9 cellular contexts compared by ENCODE assay signal in the genomic region with DNA sequence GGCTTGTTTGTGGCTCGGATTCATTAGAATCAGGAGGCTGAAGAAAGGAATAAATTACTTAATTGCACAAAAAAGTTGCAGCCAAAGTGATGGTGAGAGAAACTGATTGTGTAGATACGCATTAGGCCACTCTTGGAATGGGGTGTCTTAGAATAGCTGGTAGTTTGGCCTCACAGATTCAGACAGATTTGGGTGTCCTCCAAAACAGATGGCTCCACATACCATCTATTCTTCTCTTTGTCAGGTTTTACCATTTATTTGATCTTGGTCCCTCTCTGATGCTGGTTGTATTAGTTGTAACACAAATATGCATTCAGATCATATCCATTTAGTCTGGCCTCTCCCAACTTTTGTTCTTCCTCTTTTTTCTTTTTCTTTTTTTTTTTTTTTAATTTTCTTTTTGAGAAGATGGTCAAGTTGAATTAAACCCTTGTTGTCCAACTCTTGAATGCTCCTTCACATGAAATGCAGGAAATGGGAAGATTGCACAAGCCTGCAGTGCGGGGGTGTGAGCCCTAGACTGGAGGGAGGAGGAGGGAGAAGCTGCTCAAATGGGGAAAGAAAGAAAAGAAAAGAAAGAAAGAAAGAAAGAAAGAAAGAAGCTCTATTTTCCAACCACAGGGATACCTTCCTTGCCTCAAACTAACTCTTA.
DNase-seq lines count a peak whose midpoint lies in the region; ATAC-seq and TF ChIP-seq lines count a peak whose summit lies in the region.
"Had no signal": no experiment of that assay in that cellular context is flagged by ENCODE, and none has a peak within 500 bp of the region (broad histone marks: within the 10 kb centered on the region; RNA-seq: fewer than 3 reads in every experiment).

No MANE protein-coding gene starts in this region.

- no peaks in the 10 kb centered on the region for H3K79me2 ChIP-seq in GM23338 (replicated peaks; ENCODE audit: insufficient read depth)

- no peak overlapping the region for H3K27ac Mint-ChIP-seq in GM23338

- H3K4me1 Mint-ChIP-seq in GM23338 = peaks cover 5% of the 10 kb centered on the region; the same call in 2 of the 3 replicates

- H2AFZ ChIP-seq in GM23338 = 0 out of 2 replicates have a peak overlapping the region, but pooled peaks have one; percentile 43

- H3K27me3 ChIP-seq in GM23338 (ENCODE audit: insufficient read depth) = no peaks in the 10 kb centered on the region
- H3K27me3 ChIP-seq: suprapubic skin had no signal

- no peak overlapping the region for H3K27ac ChIP-seq in GM23338 (ENCODE audit: low read depth)
- H3K27ac ChIP-seq: suprapubic skin had no signal

- no peak for TF ChIP-seq CTCF in GM23338 (conservative IDR thresholded peaks at IDR 0.05; ENCODE audit: low read depth in 2 of 2)

- peaks cover 6% of the 10 kb centered on the region; the same call in 1 of the 2 replicates for H3K9me2 ChIP-seq in GM23338 (ENCODE audit: insufficient read depth)

- H3K4me1 ChIP-seq in GM23338 (ENCODE audit: insufficient read depth) = no peaks in the 10 kb centered on the region

- H3K36me3 ChIP-seq in GM23338 (ENCODE audit: insufficient read depth) = no peaks in the 10 kb centered on the region
- H3K36me3 ChIP-seq: suprapubic skin had no signal

- H3K27me3 Mint-ChIP-seq in GM23338 (ENCODE audit: insufficient read depth, low read depth, poor library complexity) = peaks cover 6% of the 10 kb centered on the region

- no peak overlapping the region for H3K4me2 ChIP-seq in GM23338

- no peak overlapping the region for H3K4me3 ChIP-seq in GM23338
- H3K4me3 ChIP-seq: suprapubic skin had no signal

- H4K20me1 ChIP-seq in GM23338 (replicated peaks; ENCODE audit: insufficient read depth) = no peaks in the 10 kb centered on the region

- DNase-seq in GM23338 (ENCODE audit: low spot score) (no peak), SKM-1 (lab: John Stamatoyannopoulos, UW; ENCODE audit: unreplicated experiment) (peak; percentile 52), foreskin melanocyte (peak; percentile 97), stromal cell of bone marrow (ENCODE audit: low read depth) (peak; percentile 25), NCI-H1436 (lab: John Stamatoyannopoulos, UW) (no peak), NCI-H2029 (lab: John Stamatoyannopoulos, UW) (no peak)

- no peaks in the 10 kb centered on the region for H3F3A ChIP-seq in GM23338 (replicated peaks; ENCODE audit: low read depth)

- no peak overlapping the region for H3K4me3 Mint-ChIP-seq in GM23338

- H3K9me3 Mint-ChIP-seq in GM23338 = no peaks in the 10 kb centered on the region; the same call in 2 of the 3 replicates

- no peak for ATAC-seq in GM23338
- no peak for ATAC-seq in HG03378 (IDR thresholded peaks at IDR 0.05; ENCODE audit: unreplicated experiment)
- ATAC-seq in GM19467 (IDR thresholded peaks at IDR 0.05; ENCODE audit: unreplicated experiment) = no peak

- H3K36me3 Mint-ChIP-seq in GM23338 (ENCODE audit: low read depth) = no peaks in the 10 kb centered on the region

TF ChIP-seq in GM23338, 12 proteins besides CTCF, POLR2A, EP300 and RAD21:
- TF ChIP-seq, protein P1, sequence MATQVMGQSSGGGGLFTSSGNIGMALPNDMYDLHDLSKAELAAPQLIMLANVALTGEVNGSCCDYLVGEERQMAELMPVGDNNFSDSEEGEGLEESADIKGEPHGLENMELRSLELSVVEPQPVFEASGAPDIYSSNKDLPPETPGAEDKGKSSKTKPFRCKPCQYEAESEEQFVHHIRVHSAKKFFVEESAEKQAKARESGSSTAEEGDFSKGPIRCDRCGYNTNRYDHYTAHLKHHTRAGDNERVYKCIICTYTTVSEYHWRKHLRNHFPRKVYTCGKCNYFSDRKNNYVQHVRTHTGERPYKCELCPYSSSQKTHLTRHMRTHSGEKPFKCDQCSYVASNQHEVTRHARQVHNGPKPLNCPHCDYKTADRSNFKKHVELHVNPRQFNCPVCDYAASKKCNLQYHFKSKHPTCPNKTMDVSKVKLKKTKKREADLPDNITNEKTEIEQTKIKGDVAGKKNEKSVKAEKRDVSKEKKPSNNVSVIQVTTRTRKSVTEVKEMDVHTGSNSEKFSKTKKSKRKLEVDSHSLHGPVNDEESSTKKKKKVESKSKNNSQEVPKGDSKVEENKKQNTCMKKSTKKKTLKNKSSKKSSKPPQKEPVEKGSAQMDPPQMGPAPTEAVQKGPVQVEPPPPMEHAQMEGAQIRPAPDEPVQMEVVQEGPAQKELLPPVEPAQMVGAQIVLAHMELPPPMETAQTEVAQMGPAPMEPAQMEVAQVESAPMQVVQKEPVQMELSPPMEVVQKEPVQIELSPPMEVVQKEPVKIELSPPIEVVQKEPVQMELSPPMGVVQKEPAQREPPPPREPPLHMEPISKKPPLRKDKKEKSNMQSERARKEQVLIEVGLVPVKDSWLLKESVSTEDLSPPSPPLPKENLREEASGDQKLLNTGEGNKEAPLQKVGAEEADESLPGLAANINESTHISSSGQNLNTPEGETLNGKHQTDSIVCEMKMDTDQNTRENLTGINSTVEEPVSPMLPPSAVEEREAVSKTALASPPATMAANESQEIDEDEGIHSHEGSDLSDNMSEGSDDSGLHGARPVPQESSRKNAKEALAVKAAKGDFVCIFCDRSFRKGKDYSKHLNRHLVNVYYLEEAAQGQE (IDR thresholded peaks at IDR 0.05; ENCODE audit: unreplicated experiment) = no peak
- TF ChIP-seq STAT1 (IDR thresholded peaks at IDR 0.05; ENCODE audit: unreplicated experiment) (no peak), CREB1 (CRISPR knock-in tag; IDR thresholded peaks at IDR 0.05; ENCODE audit: low read depth) (no peak), ZNF114 (CRISPR knock-in tag; IDR thresholded peaks at IDR 0.05) (no peak), EZH2 (IDR thresholded peaks at IDR 0.05; ENCODE audit: low read depth, unreplicated experiment) (no peak), ZNF331 (CRISPR knock-in tag; IDR thresholded peaks at IDR 0.05; ENCODE audit: low read depth) (no peak), JUNB (IDR thresholded peaks at IDR 0.05; ENCODE audit: unreplicated experiment) (no peak), NANOG (IDR thresholded peaks at IDR 0.05; ENCODE audit: borderline replicate concordance) (no peak), EZH2phosphoT487 (IDR thresholded peaks at IDR 0.05; ENCODE audit: unreplicated experiment) (no peak), POLR2AphosphoS5 (IDR thresholded peaks at IDR 0.05; ENCODE audit: low read depth) (no peak)
- TF ChIP-seq, protein P2, sequence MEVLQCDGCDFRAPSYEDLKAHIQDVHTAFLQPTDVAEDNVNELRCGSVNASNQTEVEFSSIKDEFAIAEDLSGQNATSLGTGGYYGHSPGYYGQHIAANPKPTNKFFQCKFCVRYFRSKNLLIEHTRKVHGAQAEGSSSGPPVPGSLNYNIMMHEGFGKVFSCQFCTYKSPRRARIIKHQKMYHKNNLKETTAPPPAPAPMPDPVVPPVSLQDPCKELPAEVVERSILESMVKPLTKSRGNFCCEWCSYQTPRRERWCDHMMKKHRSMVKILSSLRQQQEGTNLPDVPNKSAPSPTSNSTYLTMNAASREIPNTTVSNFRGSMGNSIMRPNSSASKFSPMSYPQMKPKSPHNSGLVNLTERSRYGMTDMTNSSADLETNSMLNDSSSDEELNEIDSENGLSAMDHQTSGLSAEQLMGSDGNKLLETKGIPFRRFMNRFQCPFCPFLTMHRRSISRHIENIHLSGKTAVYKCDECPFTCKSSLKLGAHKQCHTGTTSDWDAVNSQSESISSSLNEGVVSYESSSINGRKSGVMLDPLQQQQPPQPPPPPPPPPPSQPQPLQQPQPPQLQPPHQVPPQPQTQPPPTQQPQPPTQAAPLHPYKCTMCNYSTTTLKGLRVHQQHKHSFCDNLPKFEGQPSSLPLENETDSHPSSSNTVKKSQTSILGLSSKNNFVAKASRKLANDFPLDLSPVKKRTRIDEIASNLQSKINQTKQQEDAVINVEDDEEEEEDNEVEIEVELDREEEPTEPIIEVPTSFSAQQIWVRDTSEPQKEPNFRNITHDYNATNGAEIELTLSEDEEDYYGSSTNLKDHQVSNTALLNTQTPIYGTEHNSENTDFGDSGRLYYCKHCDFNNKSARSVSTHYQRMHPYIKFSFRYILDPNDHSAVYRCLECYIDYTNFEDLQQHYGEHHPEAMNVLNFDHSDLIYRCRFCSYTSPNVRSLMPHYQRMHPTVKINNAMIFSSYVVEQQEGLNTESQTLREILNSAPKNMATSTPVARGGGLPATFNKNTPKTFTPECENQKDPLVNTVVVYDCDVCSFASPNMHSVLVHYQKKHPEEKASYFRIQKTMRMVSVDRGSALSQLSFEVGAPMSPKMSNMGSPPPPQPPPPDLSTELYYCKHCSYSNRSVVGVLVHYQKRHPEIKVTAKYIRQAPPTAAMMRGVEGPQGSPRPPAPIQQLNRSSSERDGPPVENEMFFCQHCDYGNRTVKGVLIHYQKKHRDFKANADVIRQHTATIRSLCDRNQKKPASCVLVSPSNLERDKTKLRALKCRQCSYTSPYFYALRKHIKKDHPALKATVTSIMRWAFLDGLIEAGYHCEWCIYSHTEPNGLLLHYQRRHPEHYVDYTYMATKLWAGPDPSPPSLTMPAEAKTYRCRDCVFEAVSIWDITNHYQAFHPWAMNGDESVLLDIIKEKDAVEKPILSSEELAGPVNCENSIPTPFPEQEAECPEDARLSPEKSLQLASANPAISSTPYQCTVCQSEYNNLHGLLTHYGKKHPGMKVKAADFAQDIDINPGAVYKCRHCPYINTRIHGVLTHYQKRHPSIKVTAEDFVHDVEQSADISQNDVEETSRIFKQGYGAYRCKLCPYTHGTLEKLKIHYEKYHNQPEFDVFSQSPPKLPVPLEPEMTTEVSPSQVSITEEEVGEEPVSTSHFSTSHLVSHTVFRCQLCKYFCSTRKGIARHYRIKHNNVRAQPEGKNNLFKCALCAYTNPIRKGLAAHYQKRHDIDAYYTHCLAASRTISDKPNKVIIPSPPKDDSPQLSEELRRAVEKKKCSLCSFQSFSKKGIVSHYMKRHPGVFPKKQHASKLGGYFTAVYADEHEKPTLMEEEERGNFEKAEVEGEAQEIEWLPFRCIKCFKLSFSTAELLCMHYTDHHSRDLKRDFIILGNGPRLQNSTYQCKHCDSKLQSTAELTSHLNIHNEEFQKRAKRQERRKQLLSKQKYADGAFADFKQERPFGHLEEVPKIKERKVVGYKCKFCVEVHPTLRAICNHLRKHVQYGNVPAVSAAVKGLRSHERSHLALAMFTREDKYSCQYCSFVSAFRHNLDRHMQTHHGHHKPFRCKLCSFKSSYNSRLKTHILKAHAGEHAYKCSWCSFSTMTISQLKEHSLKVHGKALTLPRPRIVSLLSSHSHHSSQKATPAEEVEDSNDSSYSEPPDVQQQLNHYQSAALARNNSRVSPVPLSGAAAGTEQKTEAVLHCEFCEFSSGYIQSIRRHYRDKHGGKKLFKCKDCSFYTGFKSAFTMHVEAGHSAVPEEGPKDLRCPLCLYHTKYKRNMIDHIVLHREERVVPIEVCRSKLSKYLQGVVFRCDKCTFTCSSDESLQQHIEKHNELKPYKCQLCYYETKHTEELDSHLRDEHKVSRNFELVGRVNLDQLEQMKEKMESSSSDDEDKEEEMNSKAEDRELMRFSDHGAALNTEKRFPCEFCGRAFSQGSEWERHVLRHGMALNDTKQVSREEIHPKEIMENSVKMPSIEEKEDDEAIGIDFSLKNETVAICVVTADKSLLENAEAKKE (CRISPR knock-in tag; IDR thresholded peaks at IDR 0.05) = no peak

Comparison
In these comparisons a context has a peak if more than half of its experiments do, and no peak if none do; other contexts are left out.
1. DNase-seq: peak in SKM-1 (single experiment), foreskin melanocyte (single experiment) and stromal cell of bone marrow (single experiment); none in GM23338 (single experiment), NCI-H1436 (single experiment) and NCI-H2029 (single experiment).